ENCODE assay signal across 17 cellular contexts in the genomic region with DNA sequence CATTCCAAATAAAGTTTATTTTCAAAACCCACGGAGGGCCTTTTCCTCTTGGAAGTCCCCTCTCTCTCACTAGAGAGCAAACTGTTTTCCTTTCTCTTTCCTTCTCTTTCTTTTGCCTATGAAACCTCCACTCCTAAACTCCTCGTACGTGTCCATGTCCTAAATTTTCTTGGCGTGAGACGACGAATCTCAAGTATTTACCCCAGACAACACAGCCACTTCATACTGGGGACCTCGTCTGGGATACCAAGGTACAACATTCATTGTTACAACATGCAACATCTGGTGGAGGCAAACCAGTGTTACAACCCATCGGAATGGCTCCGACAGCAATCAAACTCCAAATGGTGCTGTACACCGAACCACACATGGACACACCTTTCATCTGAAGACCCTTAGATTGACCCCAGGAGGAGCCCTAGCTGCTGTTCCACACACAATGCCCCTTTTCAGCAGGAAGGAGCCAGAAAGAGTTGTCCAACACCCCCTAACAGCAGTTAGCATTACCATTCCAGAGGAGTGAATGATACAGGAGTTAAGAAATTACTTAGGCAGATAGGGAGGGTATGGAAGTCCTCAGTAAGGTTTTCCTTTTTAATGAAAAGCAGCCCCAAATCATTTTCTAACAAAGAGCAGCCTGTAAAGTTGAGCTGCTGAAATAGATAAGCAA.
DNase-seq lines count a peak whose midpoint lies in the region; ATAC-seq and TF ChIP-seq lines count a peak whose summit lies in the region.
"Had no signal": no experiment of that assay in that cellular context is flagged by ENCODE, and none has a peak within 500 bp of the region (broad histone marks: within the 10 kb centered on the region; RNA-seq: fewer than 3 reads in every experiment).

No MANE protein-coding gene starts in this region.

- WGBS in endodermal cell (ENCODE audit: insufficient coverage in 1 of 2, insufficient read length in 1 of 2), 2 experiments = 90 to 91% methylated on average over 10 of the region's 10 CpGs

- H3K27me3 Mint-ChIP-seq in CD14-positive monocyte (ENCODE audit: low read depth in 3 of 3) (peaks cover 0 to 2% (median 0%) of the 10 kb centered on the region in 3 donors), endodermal cell (ENCODE audit: insufficient read depth) (no peaks in the 10 kb centered on the region), progenitor cell of endocrine pancreas (no peaks in the 10 kb centered on the region)
- H3K27me3 Mint-ChIP-seq: CD4-positive, CD25-positive, alpha-beta regulatory T cell had no signal

- no peak for ATAC-seq in left lobe of liver

- H3K4me1 ChIP-seq in HUES6 (ENCODE audit: control insufficient read depth, insufficient read depth, low read length) = peaks cover 17% of the 10 kb centered on the region
- H3K4me1 ChIP-seq in endodermal cell (ENCODE audit: control insufficient read depth, insufficient read depth, low read length) = no peaks in the 10 kb centered on the region
- H3K4me1 ChIP-seq: SJSA1 had no signal

- H3K9ac ChIP-seq in HUES6 (ENCODE audit: low read length) (no peak overlapping the region), endodermal cell (ENCODE audit: extremely low read depth, low read length, poor library complexity, severe bottlenecking) (no peak overlapping the region)
- H3K9ac ChIP-seq: GM23248 had no signal

- TF ChIP-seq CTCF in CD14-positive monocyte (IDR thresholded peaks at IDR 0.05) (no peak), endodermal cell (conservative IDR thresholded peaks at IDR 0.05) (no peak), progenitor cell of endocrine pancreas (IDR thresholded peaks at IDR 0.05; ENCODE audit: unreplicated experiment) (no peak), GM10266 (IDR thresholded peaks at IDR 0.05; ENCODE audit: control insufficient read depth, insufficient read depth, low read depth, missing control alignments) (no peak)

- no peaks in the 10 kb centered on the region for H3K36me3 ChIP-seq in HUES6 (ENCODE audit: control insufficient read depth, insufficient read depth, low read length)
- H3K36me3 ChIP-seq in endodermal cell (ENCODE audit: control insufficient read depth, insufficient read depth, low read length) = peaks cover 4% of the 10 kb centered on the region

- H3K27me3 ChIP-seq in HUES6 (ENCODE audit: control insufficient read depth, insufficient read depth, low read length) = no peaks in the 10 kb centered on the region
- H3K27me3 ChIP-seq in endodermal cell (ENCODE audit: control insufficient read depth, insufficient read depth, low read length, poor library complexity, severe bottlenecking) = no peaks in the 10 kb centered on the region
- H3K27me3 ChIP-seq: SJSA1 had no signal

- peak overlapping the region; percentile 35 to 91 (median 70) for H3K27ac Mint-ChIP-seq in CD14-positive monocyte
- H3K27ac Mint-ChIP-seq in endodermal cell = peak overlapping the region; percentile 94
- peak overlapping the region; percentile 19 for H3K27ac Mint-ChIP-seq in progenitor cell of endocrine pancreas

- H3K4me1 Mint-ChIP-seq in CD14-positive monocyte (peaks cover 57% of the 10 kb centered on the region), endodermal cell (peaks cover 25% of the 10 kb centered on the region), progenitor cell of endocrine pancreas (ENCODE audit: low read depth) (peaks cover 16% of the 10 kb centered on the region)

- H3K9me3 Mint-ChIP-seq in CD14-positive monocyte (no peaks in the 10 kb centered on the region), endodermal cell (no peaks in the 10 kb centered on the region), progenitor cell of endocrine pancreas (ENCODE audit: low read depth) (no peaks in the 10 kb centered on the region)

- DNase-seq in CD14-positive monocyte (ENCODE audit: low spot score) = no peak
- peak; percentile 47 for DNase-seq in endodermal cell
- no peak for DNase-seq in progenitor cell of endocrine pancreas (ENCODE audit: low spot score, unreplicated experiment)
- no peak for DNase-seq in GM10266 (ENCODE audit: extremely low spot score)
- DNase-seq in left lobe of liver (ENCODE audit: low spot score) = no peak
- no peak for DNase-seq in NCI-H2107 (lab: John Stamatoyannopoulos, UW)
- DNase-seq: AML-193; CD4-positive, CD25-positive, alpha-beta regulatory T cell; DMS79; NCI-H1105 treated with DMSO at 0.1 percent for 48 hours; NCI-H187 treated with DMSO at 0.1 percent for 48 hours; NCI-H2171; NCI-H510A treated with DMSO at 0.1 percent for 48 hours had no signal

- intact Hi-C loops in CD14-positive monocyte (cut with micrococcal nuclease) = no loop called here

- H3K4me3 ChIP-seq in HUES6 (ENCODE audit: low read depth, low read length) = no peak overlapping the region
- H3K4me3 ChIP-seq in endodermal cell (ENCODE audit: low read length) = peak overlapping the region; percentile 13
- H3K4me3 ChIP-seq: GM23248, SJSA1 had no signal

- peaks cover under 1 to 16% of the 10 kb centered on the region in 2 donors for H3K36me3 Mint-ChIP-seq in CD14-positive monocyte
- peaks cover 16% of the 10 kb centered on the region for H3K36me3 Mint-ChIP-seq in endodermal cell (ENCODE audit: low read depth)
- H3K36me3 Mint-ChIP-seq in progenitor cell of endocrine pancreas (ENCODE audit: insufficient read depth) = peaks cover 4% of the 10 kb centered on the region

- H3K27ac ChIP-seq in HUES6 (ENCODE audit: low read depth, low read length) (peak overlapping the region; percentile 7; the same call in 1 of the 2 replicates), endodermal cell (ENCODE audit: low read depth, low read length) (no peak overlapping the region)
- H3K27ac ChIP-seq: RWPE1, SJSA1 had no signal

- H3K4me3 Mint-ChIP-seq in CD14-positive monocyte (no peak overlapping the region), endodermal cell (peak overlapping the region; percentile 21), progenitor cell of endocrine pancreas (ENCODE audit: low read depth) (no peak overlapping the region)
- H3K4me3 Mint-ChIP-seq: CD4-positive, CD25-positive, alpha-beta regulatory T cell had no signal

- no peaks in the 10 kb centered on the region for H3K9me3 ChIP-seq in HUES6 (ENCODE audit: control insufficient read depth, insufficient read depth, low read depth, low read length)
- H3K9me3 ChIP-seq in endodermal cell (ENCODE audit: control insufficient read depth, low read length) = no peaks in the 10 kb centered on the region
- H3K9me3 ChIP-seq: SJSA1 had no signal

Comparison
In these comparisons a context has a peak if more than half of its experiments do, and no peak if none do; other contexts are left out.
1. H3K27ac Mint-ChIP-seq: peak in every context shown above with its lines; median percentile 94 in endodermal cell; 70 in CD14-positive monocyte; 19 in progenitor cell of endocrine pancreas.